Comparison of ENCODE assay signal across 22 cellular contexts in the genomic region with DNA sequence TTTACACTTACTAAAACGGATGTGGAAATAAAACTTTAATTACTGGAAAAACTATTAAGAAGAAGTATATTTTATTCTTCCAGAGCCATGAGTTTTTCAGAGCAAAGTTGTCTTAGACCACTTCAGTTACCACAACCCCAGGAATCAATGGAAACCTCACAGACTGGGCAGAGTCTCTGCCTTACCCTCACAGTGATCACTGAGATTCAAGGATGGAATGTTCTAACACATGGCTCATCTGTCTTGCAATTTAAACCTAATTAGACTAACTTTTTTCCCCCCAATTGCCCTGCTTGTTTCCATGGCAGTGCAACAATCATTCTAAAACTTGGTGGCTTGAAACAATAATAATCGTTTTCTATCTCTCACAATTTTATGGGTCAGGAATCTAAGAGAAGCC.
DNase-seq lines count a peak whose midpoint lies in the region; ATAC-seq, FAIRE-seq and TF ChIP-seq lines count a peak whose summit lies in the region.
"Had no signal": no experiment of that assay in that cellular context is flagged by ENCODE, and none has a peak within 500 bp of the region (broad histone marks: within the 10 kb centered on the region; RNA-seq: fewer than 3 reads in every experiment).

No MANE protein-coding gene starts in this region.

- DNase-seq in AG20443 (ENCODE audit: low spot score), result peak; percentile 16
- peak; percentile 56 for DNase-seq in fibroblast of peridontal ligament (ENCODE audit: extremely low read depth)
- DNase-seq in NCI-H1417 (lab: John Stamatoyannopoulos, UW), result no peak
- DNase-seq in frontal cortex (ENCODE audit: low spot score in 2 of 2), result no peak
- DNase-seq: activated CD8-positive, alpha-beta memory T cell treated with anti-CD3 and anti-CD28 coated beads, Interleukin-2, amount 50 U/mL, for 4 hours; activated effector memory CD4-positive, alpha-beta T cell treated with Interleukin-2 at 50 U/mL for 16 hours; DMS 273 treated with DMSO at 0.1 percent for 48 hours; GOT3; left colon; NCI-H748 treated with DMSO at 0.1 percent for 48 hours; PC-3; T-helper 2 cell had no signal

- H3K4me3 ChIP-seq in skin epidermis, result no peak overlapping the region
- H3K4me3 ChIP-seq: SJSA1 had no signal

- FAIRE-seq in frontal cortex (lab: Jason Lieb, UNC), result no peak
- FAIRE-seq: G401.6, GM19239 had no signal

- peak overlapping the region in 11 of 21 experiments; percentile 7 to 76 (median 54) for H3K27ac ChIP-seq in skin epidermis
- H3K27ac ChIP-seq: C4-2B, SJSA1, VCaP had no signal

- ATAC-seq in SK-N-SH treated with all-trans-retinoic acid at 6 μM for 48 hours (peak; percentile 63), esophagus mucosa (no peak), HG02571 (IDR thresholded peaks at IDR 0.05; ENCODE audit: unreplicated experiment) (no peak)
- ATAC-seq: left colon; natural killer cell treated with Interleukin-12 subunit alpha and Interleukin-12 subunit beta and Interleukin-15 and Interleukin-18, amount 100 ng/mL, for 72 hours; PC-3 had no signal

TF ChIP-seq in SK-N-SH treated with all-trans-retinoic acid at 6 μM for 48 hours, 23 proteins besides CTCF, POLR2A, EP300 and RAD21:
- TF ChIP-seq ZNF565 (CRISPR knock-in tag; conservative IDR thresholded peaks at IDR 0.05; ENCODE audit: low read depth) (no peak), OSR1 (CRISPR knock-in tag; IDR thresholded peaks at IDR 0.05) (no peak), SNAI2 (CRISPR knock-in tag; IDR thresholded peaks at IDR 0.05) (no peak), ZC3H10 (CRISPR knock-in tag; IDR thresholded peaks at IDR 0.05) (no peak), ZNF70 (CRISPR knock-in tag; IDR thresholded peaks at IDR 0.05) (no peak), TCF4 (CRISPR knock-in tag; IDR thresholded peaks at IDR 0.05; ENCODE audit: borderline replicate concordance) (no peak)
- TF ChIP-seq, protein P1, sequence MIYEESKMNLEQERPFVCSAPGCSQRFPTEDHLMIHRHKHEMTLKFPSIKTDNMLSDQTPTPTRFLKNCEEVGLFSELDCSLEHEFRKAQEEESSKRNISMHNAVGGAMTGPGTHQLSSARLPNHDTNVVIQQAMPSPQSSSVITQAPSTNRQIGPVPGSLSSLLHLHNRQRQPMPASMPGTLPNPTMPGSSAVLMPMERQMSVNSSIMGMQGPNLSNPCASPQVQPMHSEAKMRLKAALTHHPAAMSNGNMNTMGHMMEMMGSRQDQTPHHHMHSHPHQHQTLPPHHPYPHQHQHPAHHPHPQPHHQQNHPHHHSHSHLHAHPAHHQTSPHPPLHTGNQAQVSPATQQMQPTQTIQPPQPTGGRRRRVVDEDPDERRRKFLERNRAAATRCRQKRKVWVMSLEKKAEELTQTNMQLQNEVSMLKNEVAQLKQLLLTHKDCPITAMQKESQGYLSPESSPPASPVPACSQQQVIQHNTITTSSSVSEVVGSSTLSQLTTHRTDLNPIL (CRISPR knock-in tag; IDR thresholded peaks at IDR 0.05; ENCODE audit: low read depth), result no peak

Comparison
In these comparisons a context has a peak if more than half of its experiments do, and no peak if none do; other contexts are left out.
1. DNase-seq: peak in AG20443 (single experiment) and fibroblast of peridontal ligament (single experiment); none in NCI-H1417 (0 of 3) and frontal cortex (0 of 2).